Comparison of ENCODE assay signal across 18 cellular contexts in the genomic region with DNA sequence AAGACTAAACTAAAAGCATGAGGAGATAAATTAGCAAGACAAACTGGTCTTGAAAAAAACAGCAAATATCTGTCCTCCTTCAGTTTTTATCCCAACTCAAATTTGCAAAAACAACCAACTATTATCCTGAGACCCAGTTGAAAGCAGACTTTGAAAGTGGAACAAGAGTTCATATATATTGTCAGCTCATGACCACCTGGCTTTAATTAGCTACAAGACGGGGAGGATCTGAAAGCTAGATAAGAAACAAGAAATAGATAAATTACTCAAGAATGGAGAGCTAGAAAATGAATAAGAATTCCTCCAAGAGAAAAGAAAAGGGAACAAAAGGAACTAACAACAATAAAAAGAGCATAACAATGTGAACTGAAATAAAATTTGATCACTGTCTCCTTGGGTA.
DNase-seq lines count a peak whose midpoint lies in the region; FAIRE-seq and TF ChIP-seq lines count a peak whose summit lies in the region.
"Had no signal": no experiment of that assay in that cellular context is flagged by ENCODE, and none has a peak within 500 bp of the region (broad histone marks: within the 10 kb centered on the region; RNA-seq: fewer than 3 reads in every experiment).

No MANE protein-coding gene starts in this region.

- H3K9me3 Mint-ChIP-seq in nephron (no peaks in the 10 kb centered on the region), type B pancreatic cell (peaks cover 4% of the 10 kb centered on the region)
- H3K9me3 Mint-ChIP-seq: CD4-positive, alpha-beta T cell; GM23338; H9 had no signal

- FAIRE-seq in endometrium (lab: Jason Lieb, UNC), result peak; percentile 59
- FAIRE-seq: GM12878, GM18507 had no signal

- H3K4me1 Mint-ChIP-seq in nephron (peaks cover 77% of the 10 kb centered on the region), type B pancreatic cell (ENCODE audit: unreplicated experiment) (peaks cover 37% of the 10 kb centered on the region)
- H3K4me1 Mint-ChIP-seq: B cell had no signal

- no peaks in the 10 kb centered on the region for H3K9me3 ChIP-seq in SK-N-SH

- H3K79me2 ChIP-seq in SK-N-SH (ENCODE audit: insufficient read depth), result no peaks in the 10 kb centered on the region

- peak overlapping the region in 1 of 2 experiments; percentile 16; a peak in 2 of 4 replicates for H3K27ac ChIP-seq in SK-N-SH (ENCODE audit: low read depth in 2 of 2, low read length in 1 of 2)

- H3K4me1 ChIP-seq in SK-N-SH (ENCODE audit: control insufficient read depth in 1 of 2, insufficient read depth in 2 of 2, low read depth in 1 of 2, low read length in 1 of 2), result peaks cover 23 to 25% of the 10 kb centered on the region in 2 experiments; a peak in 3 of 4 replicates

- no peaks in the 10 kb centered on the region for H3K27me3 ChIP-seq in SK-N-SH (ENCODE audit: insufficient read depth)

- no peak for TF ChIP-seq CTCF in AG09309 (IDR thresholded peaks at IDR 0.05; ENCODE audit: control insufficient read depth, insufficient read depth, low read depth, low read length, missing control alignments)
- no peak for TF ChIP-seq CTCF in SK-N-SH (IDR thresholded peaks at IDR 0.05)
- TF ChIP-seq CTCF in nephron (IDR thresholded peaks at IDR 0.05; ENCODE audit: unreplicated experiment in 3 of 3), result no peak
- no peak for TF ChIP-seq CTCF in type B pancreatic cell (conservative IDR thresholded peaks at IDR 0.05)

- H4K20me1 ChIP-seq in SK-N-SH (ENCODE audit: insufficient read depth), result no peaks in the 10 kb centered on the region

- no peaks in the 10 kb centered on the region for H3K36me3 ChIP-seq in SK-N-SH (replicated peaks in 1 of 2; ENCODE audit: control insufficient read depth in 1 of 2, insufficient read depth in 2 of 2, low read length in 1 of 2)

- peaks cover 7% of the 10 kb centered on the region for H3F3A ChIP-seq in SK-N-SH (replicated peaks; ENCODE audit: insufficient read depth)

- H2AFZ ChIP-seq in SK-N-SH (ENCODE audit: low read depth), result no peak overlapping the region
- H2AFZ ChIP-seq: GM23338 had no signal

- H3K36me3 Mint-ChIP-seq in nephron (ENCODE audit: low read depth) (no peaks in the 10 kb centered on the region), type B pancreatic cell (peaks cover 3% of the 10 kb centered on the region)

- no peaks in the 10 kb centered on the region for H3K9me2 ChIP-seq in SK-N-SH

- POLR2A ChIA-PET in SK-N-SH (lab: Yijun Ruan, JAX), result no interaction called here

- H3K4me2 ChIP-seq in SK-N-SH, result no peak overlapping the region; the same call in 1 of the 2 replicates
- H3K4me2 ChIP-seq: GM23338 had no signal

- WGBS in SK-N-SH (ENCODE audit: low lambda C conversion rate), result 4% methylated on average over 1 of the region's 1 CpG

- peak; percentile 21 for DNase-seq in AG09309 (ENCODE audit: low read depth)
- DNase-seq in SK-N-SH, result no peak
- no peak for DNase-seq in G401 (ENCODE audit: low spot score)
- DNase-seq in globus pallidus (ENCODE audit: low spot score), result no peak
- DNase-seq in midbrain (lab: John Stamatoyannopoulos, UW), result no peak
- no peak for DNase-seq in type B pancreatic cell (ENCODE audit: extremely low spot score, unreplicated experiment)
- DNase-seq: 8988T; C1 segment of cervical spinal cord; Calu3; CD4-positive, alpha-beta T cell; DMS 273 treated with DMSO at 0.1 percent for 48 hours; H9 had no signal

- H3K4me3 Mint-ChIP-seq in nephron, result peak overlapping the region in 1 of 3 experiments; percentile 26
- H3K4me3 Mint-ChIP-seq in type B pancreatic cell, result no peak overlapping the region
- H3K4me3 Mint-ChIP-seq: B cell; CD4-positive, alpha-beta T cell; GM23338; H9 had no signal

- no peak for TF ChIP-seq EP300 in SK-N-SH (IDR thresholded peaks at IDR 0.05; ENCODE audit: borderline replicate concordance in 1 of 2, low read depth in 1 of 2, low read length in 1 of 2)

- H3K27ac Mint-ChIP-seq in nephron, result peak overlapping the region in 2 of 3 experiments; percentile 67 to 75
- H3K27ac Mint-ChIP-seq in type B pancreatic cell, result no peak overlapping the region
- H3K27ac Mint-ChIP-seq: B cell; CD4-positive, alpha-beta T cell; GM23338 had no signal

- CTCF ChIA-PET in SK-N-SH (lab: Yijun Ruan, JAX), result interaction anchor here (1.0 to 1.4 kb wide), 2 partner anchors 24 to 69 kb away, joined by 3 read pairs; no protein-coding TSS in a partner anchor

- in situ Hi-C loops in G401 (cut with HindIII; ENCODE audit: low sequenced_read_pairs), result no loop called here

- no peak for TF ChIP-seq RAD21 in SK-N-SH (IDR thresholded peaks at IDR 0.05; ENCODE audit: low read length)

- H3K4me3 ChIP-seq in AG09309 (ENCODE audit: control insufficient read depth, low read depth, low read length) (no peak overlapping the region), SK-N-SH (ENCODE audit: low read depth in 2 of 2, low read length in 1 of 2) (no peak overlapping the region)
- H3K4me3 ChIP-seq: GM12878, GM23338 had no signal

- H3K27me3 Mint-ChIP-seq in nephron (ENCODE audit: low read depth) (no peaks in the 10 kb centered on the region), type B pancreatic cell (peaks cover 3% of the 10 kb centered on the region)
- H3K27me3 Mint-ChIP-seq: B cell; CD4-positive, alpha-beta T cell had no signal

- H3K9ac ChIP-seq in SK-N-SH, result no peak overlapping the region

TF ChIP-seq in SK-N-SH, 30 proteins besides CTCF, POLR2A, EP300 and RAD21:
- TF ChIP-seq TCF12 (IDR thresholded peaks at IDR 0.05) (peak; percentile 73), RCOR1 (IDR thresholded peaks at IDR 0.05; ENCODE audit: low read length) (no peak), ELF1 (IDR thresholded peaks at IDR 0.05) (no peak), NRF1 (IDR thresholded peaks at IDR 0.05; ENCODE audit: low read depth, low read length) (no peak)
- TF ChIP-seq, protein P1, sequence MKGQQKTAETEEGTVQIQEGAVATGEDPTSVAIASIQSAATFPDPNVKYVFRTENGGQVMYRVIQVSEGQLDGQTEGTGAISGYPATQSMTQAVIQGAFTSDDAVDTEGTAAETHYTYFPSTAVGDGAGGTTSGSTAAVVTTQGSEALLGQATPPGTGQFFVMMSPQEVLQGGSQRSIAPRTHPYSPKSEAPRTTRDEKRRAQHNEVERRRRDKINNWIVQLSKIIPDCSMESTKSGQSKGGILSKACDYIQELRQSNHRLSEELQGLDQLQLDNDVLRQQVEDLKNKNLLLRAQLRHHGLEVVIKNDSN (IDR thresholded peaks at IDR 0.05; ENCODE audit: borderline replicate concordance, low read depth), result no peak
TF ChIP-seq in SK-N-SH: peak in this region for 1.
